In the genomic region with DNA sequence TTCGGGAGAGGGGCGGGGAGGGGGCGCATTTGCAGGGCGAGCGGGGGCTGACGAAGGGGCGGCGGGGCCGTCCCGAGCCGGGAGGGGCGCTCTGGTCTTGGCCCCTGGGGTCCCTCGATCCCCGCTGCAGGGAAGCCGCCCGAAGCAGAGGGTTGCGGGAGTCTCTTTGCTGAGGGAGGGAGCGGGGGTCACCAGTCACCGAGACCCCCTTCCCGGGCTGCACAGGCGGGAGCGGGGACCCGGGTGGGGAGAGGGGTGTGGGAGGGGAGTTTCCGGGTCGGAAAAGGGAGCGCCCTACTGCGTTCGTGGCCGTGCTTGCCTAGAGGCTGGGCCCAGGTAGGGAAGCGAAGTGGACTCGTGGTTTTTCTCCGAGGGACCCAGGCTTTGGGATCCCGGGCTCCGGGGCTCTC, we compare ENCODE assay signal across 6 cellular contexts. TPM values are rescaled to one million over a fixed set of nuclear protein-coding genes. Genes with fewer than 3 reads are reported as not detected.
DNase-seq lines count a peak whose midpoint lies in the region; ATAC-seq and TF ChIP-seq lines count a peak whose summit lies in the region.

No MANE protein-coding gene starts in this region.

- TF ChIP-seq EP300 in stomach (IDR thresholded peaks at IDR 0.05) = no peak

- no peaks in the 10 kb centered on the region for H4K20me1 ChIP-seq in KMS-11 (ENCODE audit: insufficient read depth)

- 0 to 4% (median 1%) methylated on average over 8 to 33 of the region's 34 CpGs for WGBS in stomach, 5 donors

- H2AFZ ChIP-seq in KMS-11 (ENCODE audit: low read depth) = peak overlapping the region; percentile 50

- no peak overlapping the region for H3K4me3 ChIP-seq in KMS-11 (IDR thresholded peaks at IDR 0.05; ENCODE audit: insufficient read depth, low read depth, low read length)
- peak overlapping the region; percentile 80 for H3K4me3 ChIP-seq in fibroblast of mammary gland (ENCODE audit: control insufficient read depth, low read depth, low read length)
- H3K4me3 ChIP-seq in stomach = peak overlapping the region; percentile 90 to 96 (median 92)

- H3K79me2 ChIP-seq in KMS-11 (ENCODE audit: insufficient read depth, low read depth) = no peaks in the 10 kb centered on the region

- no peak for TF ChIP-seq POLR2A in stomach (IDR thresholded peaks at IDR 0.05)

- H3K9me3 ChIP-seq in stomach = no peaks in the 10 kb centered on the region

- TF ChIP-seq CTCF in KMS-11 (conservative IDR thresholded peaks at IDR 0.05; ENCODE audit: low read depth, low read length) = no peak
- TF ChIP-seq CTCF in fibroblast of mammary gland (conservative IDR thresholded peaks at IDR 0.05; ENCODE audit: control insufficient read depth, insufficient read depth, low read depth, low read length) = no peak
- TF ChIP-seq CTCF in stomach (IDR thresholded peaks at IDR 0.05) = no peak

- POLR2A ChIA-PET in HEK293T (lab: Yijun Ruan, JAX) = interaction anchor here (0.7 kb wide), 1 partner anchor 64 kb away, joined by 5 read pairs; no protein-coding TSS in a partner anchor

- H3K4me1 ChIP-seq in KMS-11 (ENCODE audit: low read depth, poor library complexity, severe bottlenecking) (no peaks in the 10 kb centered on the region), stomach (peaks cover 10 to 26% (median 18%) of the 10 kb centered on the region in 4 donors)

- H3K4me2 ChIP-seq in KMS-11 = peak overlapping the region; percentile 91

- H3K27me3 ChIP-seq in KMS-11 (ENCODE audit: insufficient read depth, low read depth) (peaks cover 31% of the 10 kb centered on the region), stomach (peaks cover 0 to 11% (median 0%) of the 10 kb centered on the region in 3 donors)

- ATAC-seq in GM18909 (IDR thresholded peaks at IDR 0.05; ENCODE audit: poor library complexity, unreplicated experiment) = peak; percentile 26

- peak overlapping the region; percentile 29 for H3K9ac ChIP-seq in KMS-11

- intact Hi-C loops in stomach (cut with DNase I; ENCODE audit: low total_unique reads) = no loop called here

- H3K27ac ChIP-seq in KMS-11 = no peak overlapping the region
- H3K27ac ChIP-seq in stomach = peak overlapping the region; percentile 46 to 81 (median 69)

- H3K36me3 ChIP-seq in KMS-11 (ENCODE audit: insufficient read depth) (no peaks in the 10 kb centered on the region), stomach (peaks cover 10 to 32% (median 29%) of the 10 kb centered on the region in 4 donors)

- CTCF ChIA-PET in HEK293T (lab: Yijun Ruan, JAX) = no interaction called here

- DNase-seq in fibroblast of mammary gland (ENCODE audit: low read depth) (no peak), stomach (no peak), HEK293T (ENCODE audit: extremely low spot score) (no peak)
- DNase-seq in stimulated activated CD4-positive, alpha-beta T cell treated with anti-CD3 and anti-CD28 coated beads, Interleukin-4, amount 100 ng/mL, for 4 hours = no peak

TF ChIP-seq in HEK293T, 16 proteins besides CTCF, POLR2A, EP300 and RAD21:
- no peak for TF ChIP-seq LEF1 (IDR thresholded peaks at IDR 0.05; ENCODE audit: borderline replicate concordance)
- TF ChIP-seq NFRKB (IDR thresholded peaks at IDR 0.05) = no peak
- TF ChIP-seq ELF4 (IDR thresholded peaks at IDR 0.05) = no peak
- TF ChIP-seq CTBP1 (IDR thresholded peaks at IDR 0.05; ENCODE audit: borderline replicate concordance) = no peak
- no peak for TF ChIP-seq FOXM1 (IDR thresholded peaks at IDR 0.05; ENCODE audit: borderline replicate concordance)
- TF ChIP-seq HDGF (IDR thresholded peaks at IDR 0.05; ENCODE audit: borderline replicate concordance) = no peak
- no peak for TF ChIP-seq L3MBTL2 (conservative IDR thresholded peaks at IDR 0.05)
- TF ChIP-seq ARNT (IDR thresholded peaks at IDR 0.05) = no peak
- TF ChIP-seq TARDBP (IDR thresholded peaks at IDR 0.05) = no peak
- TF ChIP-seq, protein P1, sequence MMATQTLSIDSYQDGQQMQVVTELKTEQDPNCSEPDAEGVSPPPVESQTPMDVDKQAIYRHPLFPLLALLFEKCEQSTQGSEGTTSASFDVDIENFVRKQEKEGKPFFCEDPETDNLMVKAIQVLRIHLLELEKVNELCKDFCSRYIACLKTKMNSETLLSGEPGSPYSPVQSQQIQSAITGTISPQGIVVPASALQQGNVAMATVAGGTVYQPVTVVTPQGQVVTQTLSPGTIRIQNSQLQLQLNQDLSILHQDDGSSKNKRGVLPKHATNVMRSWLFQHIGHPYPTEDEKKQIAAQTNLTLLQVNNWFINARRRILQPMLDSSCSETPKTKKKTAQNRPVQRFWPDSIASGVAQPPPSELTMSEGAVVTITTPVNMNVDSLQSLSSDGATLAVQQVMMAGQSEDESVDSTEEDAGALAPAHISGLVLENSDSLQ (IDR thresholded peaks at IDR 0.05) = no peak
- no peak for TF ChIP-seq FOXA1 (IDR thresholded peaks at IDR 0.05)
- TF ChIP-seq SP1 (IDR thresholded peaks at IDR 0.05) = no peak
- no peak for TF ChIP-seq SUZ12 (IDR thresholded peaks at IDR 0.05)
- TF ChIP-seq FOXK2 (IDR thresholded peaks at IDR 0.05) = no peak
- no peak for TF ChIP-seq BHLHE40 (IDR thresholded peaks at IDR 0.05; ENCODE audit: borderline replicate concordance)
- TF ChIP-seq ZNF384 (IDR thresholded peaks at IDR 0.05) = no peak

RNA-seq across cellular contexts. Expression of a gene that starts 0.4 kb away (rescaled TPM):
- total RNA-seq in stomach = 10 to 100 TPM in 3 of 5 donors, 1 to 10 TPM in 1, not detected in 1; 2.7 to 54.9 (median 17.6) TPM
- polyA plus RNA-seq in stomach = 10 to 100 TPM; 34.7 to 71.2 (median 62.3) TPM

RNA-seq across cellular contexts. Expression of a gene that starts 10.7 kb away (rescaled TPM):
- total RNA-seq in stomach = 1 to 10 TPM in 1 of 5 donors, under 1 TPM in 1, not detected in 3; 0.55 to 5.8 TPM
- polyA plus RNA-seq in stomach = under 1 TPM in 2 of 3 donors, not detected in 1; 0.15 to 0.75 TPM

RNA-seq across cellular contexts. Expression of a gene that starts 25.4 kb away (rescaled TPM):
- total RNA-seq in stomach = not detected
- under 1 TPM in 1 of 3 donors, not detected in 2; 0.05 TPM for polyA plus RNA-seq in stomach

RNA-seq across cellular contexts. Expression of a gene that starts 27.8 kb away (rescaled TPM):
- total RNA-seq in stomach = 10 to 100 TPM in 2 of 5 donors, 1 to 10 TPM in 2, under 1 TPM in 1; 0.58 to 25.0 (median 8.4) TPM
- polyA plus RNA-seq in stomach = 10 to 100 TPM in 1 of 3 donors, 1 to 10 TPM in 2; 3.2 to 13.6 (median 4.1) TPM

RNA-seq across cellular contexts. Expression of a gene that starts 46.1 kb away (rescaled TPM):
- 1 to 10 TPM in 2 of 5 donors, not detected in 3; 1.7 to 2.3 TPM for total RNA-seq in stomach
- polyA plus RNA-seq in stomach = not detected
